ENCODE assay signal across 8 cellular contexts in genomic region chr14:24160850-24161804, GRCh38. TPM values are rescaled to one million over a fixed set of nuclear protein-coding genes. Genes with fewer than 3 reads are reported as not detected.
DNase-seq lines count a peak whose midpoint lies in the region; ATAC-seq lines count a peak whose summit lies in the region.

TSS of gene IRF9 (plus strand) at chr14:24161265. CDS start at chr14:24162145, 880 bp downstream.

- peak within 1 kb of the TSS; percentile 93 for H2AK5ac ChIP-seq in mesendoderm (ENCODE audit: low read length)

- peak within 1 kb of the TSS; percentile 39 for H2BK5ac ChIP-seq in mesendoderm (ENCODE audit: low read length)

- H3K4me2 ChIP-seq in mesendoderm (ENCODE audit: low read length), result peak within 1 kb of the TSS; percentile 38

- no peak within 1 kb of the TSS for H4K8ac ChIP-seq in mesendoderm (ENCODE audit: low read depth, low read length)

- H3K56ac ChIP-seq in mesendoderm (ENCODE audit: low read length), result peak within 1 kb of the TSS; percentile 93

- H3K9me3 ChIP-seq in endocrine pancreas (ENCODE audit: control insufficient read depth, low read length), result no peaks in the 10 kb centered on the region

- H3K18ac ChIP-seq in mesendoderm (ENCODE audit: low read length), result no peak within 1 kb of the TSS

- H3K79me1 ChIP-seq in mesendoderm (ENCODE audit: low read length), result peaks cover 2% of the 10 kb centered on the region

- no peaks in the 10 kb centered on the region for H3K27me3 ChIP-seq in endocrine pancreas (ENCODE audit: control insufficient read depth, insufficient read depth, low read length)
- no peaks in the 10 kb centered on the region for H3K27me3 ChIP-seq in mesendoderm (ENCODE audit: insufficient read depth, low read length, poor library complexity)

- no peak within 1 kb of the TSS for H2BK15ac ChIP-seq in mesendoderm (replicated peaks; ENCODE audit: low read depth)

- H3K36me3 ChIP-seq in endocrine pancreas (ENCODE audit: control insufficient read depth, insufficient read depth, low read length) (peaks cover 10% of the 10 kb centered on the region), mesendoderm (ENCODE audit: control insufficient read depth, insufficient read depth, low read length) (peaks cover 22% of the 10 kb centered on the region)

- no peak within 1 kb of the TSS for H3K27ac ChIP-seq in mesendoderm (ENCODE audit: low read depth, low read length)

- H3K4me1 ChIP-seq in endocrine pancreas (ENCODE audit: control insufficient read depth, insufficient read depth, low read length) (no peaks in the 10 kb centered on the region), mesendoderm (ENCODE audit: control insufficient read depth, low read depth, low read length) (peaks cover 5% of the 10 kb centered on the region)

- no peak within 1 kb of the TSS for H4K5ac ChIP-seq in mesendoderm (ENCODE audit: low read length)

- no peaks in the 10 kb centered on the region for H3K79me2 ChIP-seq in mesendoderm (ENCODE audit: control insufficient read depth, insufficient read depth, low read length)

- WGBS in mesendoderm (ENCODE audit: extremely low coverage, insufficient coverage, low lambda C conversion rate), result no CpG with 5 or more reads among the region's 12 CpGs

- no peak within 1 kb of the TSS for H2BK120ac ChIP-seq in mesendoderm (ENCODE audit: low read depth, low read length)

- DNase-seq in D341Med (ENCODE audit: low spot score), result peak; percentile 94
- peak; percentile 33 to 99 (median 96) for DNase-seq in HUDEP-2 (lab: John Stamatoyannopoulos, UW; ENCODE audit: unreplicated experiment in 76 of 76)
- peak; percentile 96 for DNase-seq in NOMO-1 treated with dmso at 0.1 percent for 144 hours (lab: John Stamatoyannopoulos, UW; ENCODE audit: unreplicated experiment)
- DNase-seq in activated CD8-positive, alpha-beta memory T cell treated with anti-CD3 and anti-CD28 coated beads for 48 hours (ENCODE audit: low read depth in 2 of 3, low spot score in 2 of 3), result peak; percentile 92 to 100 (median 98)
- peak; percentile 98 for DNase-seq in mesendoderm
- DNase-seq in stimulated activated CD8-positive, alpha-beta memory T cell treated with anti-CD3 and anti-CD28 coated beads, Interleukin-15, amount 100 ng/mL, for 1 hour (ENCODE audit: low read depth), result peak; percentile 97

- no peak within 1 kb of the TSS for H3K23ac ChIP-seq in mesendoderm (ENCODE audit: low read length)

- H3K9ac ChIP-seq in endocrine pancreas (ENCODE audit: control insufficient read depth, insufficient read depth, low read length) (peak within 1 kb of the TSS; percentile 97), mesendoderm (ENCODE audit: low read length) (peak within 1 kb of the TSS; percentile 74)

- H3K4ac ChIP-seq in mesendoderm (ENCODE audit: low read depth, low read length), result peak within 1 kb of the TSS; percentile 44

- peak; percentile 83 for ATAC-seq in GM21381 (IDR thresholded peaks at IDR 0.05; ENCODE audit: unreplicated experiment)

- H3K4me3 ChIP-seq in endocrine pancreas (ENCODE audit: control insufficient read depth, insufficient read depth, low read length) (peak within 1 kb of the TSS; percentile 77), mesendoderm (ENCODE audit: low read length) (no peak within 1 kb of the TSS)

RNA-seq across cellular contexts. Expression of gene IRF9, which starts in this region (rescaled TPM):
- 5.0 TPM for polyA plus RNA-seq in mesendoderm (2013, experiment 1 of 2)
- 6.0 TPM for polyA plus RNA-seq in mesendoderm (2013, experiment 2 of 2)
